Comparison of ENCODE assay signal across 8 cellular contexts in the genomic region with DNA sequence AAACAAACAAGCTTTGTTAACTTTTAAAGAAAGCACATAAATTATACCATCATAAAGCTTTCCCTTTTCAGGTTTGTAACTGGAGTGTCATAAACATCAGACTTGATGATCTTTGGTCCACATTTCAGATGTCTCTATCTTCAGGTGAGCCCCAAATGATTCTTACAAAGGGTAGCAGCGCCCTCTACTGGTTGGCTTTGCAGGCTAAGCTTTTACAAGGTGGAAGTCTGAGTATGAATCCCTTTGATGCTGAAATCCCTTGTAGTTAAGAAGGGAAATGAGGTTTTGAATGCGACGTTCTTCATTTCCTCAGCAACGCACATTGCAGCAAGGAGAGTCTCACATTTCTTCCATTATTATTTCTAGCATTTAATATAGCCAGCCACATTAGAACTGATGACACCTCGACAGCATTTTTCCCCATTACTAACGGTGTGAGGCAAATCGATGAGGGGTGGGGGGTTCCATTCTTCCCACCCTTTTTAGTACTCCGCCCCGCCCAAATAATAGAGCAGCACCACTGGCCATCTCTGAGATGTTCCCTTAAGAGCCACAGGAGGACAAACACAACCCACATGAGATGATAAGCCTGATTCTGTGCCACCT.
DNase-seq lines count a peak whose midpoint lies in the region; ATAC-seq and TF ChIP-seq lines count a peak whose summit lies in the region.

No MANE protein-coding gene starts in this region.

- TF ChIP-seq CTCF in natural killer cell (IDR thresholded peaks at IDR 0.05) (peak; percentile 59), astrocyte of the cerebellum (IDR thresholded peaks at IDR 0.05; ENCODE audit: low read depth, low read length, missing control alignments) (peak; percentile 91)

- H3K4me1 ChIP-seq in iPS DF 6.9 (ENCODE audit: control insufficient read depth, insufficient read depth, low read length) = no peaks in the 10 kb centered on the region

- H3K9me3 ChIP-seq in iPS DF 6.9 (ENCODE audit: control insufficient read depth, insufficient read depth, low read length) = no peaks in the 10 kb centered on the region

- WGBS in iPS DF 6.9 (ENCODE audit: insufficient coverage, insufficient read length) = no CpG with 5 or more reads among the region's 9 CpGs

- H3K36me3 ChIP-seq in iPS DF 6.9 (ENCODE audit: control insufficient read depth, insufficient read depth, low read length) = no peaks in the 10 kb centered on the region

- H3K27ac Mint-ChIP-seq in natural killer cell (no peak overlapping the region), T-cell (no peak overlapping the region)
- H3K27ac Mint-ChIP-seq in natural killer cell treated with Interleukin-12 subunit alpha and Interleukin-12 subunit beta and Interleukin-15 and Interleukin-18, amount 100 ng/mL, for 72 hours = no peak overlapping the region

- H3K9me3 Mint-ChIP-seq in natural killer cell (no peaks in the 10 kb centered on the region), T-cell (peaks cover 0 to under 1% (median 0%) of the 10 kb centered on the region in 3 donors)
- no peaks in the 10 kb centered on the region for H3K9me3 Mint-ChIP-seq in natural killer cell treated with Interleukin-12 subunit alpha and Interleukin-12 subunit beta and Interleukin-15 and Interleukin-18, amount 100 ng/mL, for 72 hours

- H3K36me3 Mint-ChIP-seq in natural killer cell (no peaks in the 10 kb centered on the region), T-cell (no peaks in the 10 kb centered on the region)
- H3K36me3 Mint-ChIP-seq in natural killer cell treated with Interleukin-12 subunit alpha and Interleukin-12 subunit beta and Interleukin-15 and Interleukin-18, amount 100 ng/mL, for 72 hours = no peaks in the 10 kb centered on the region

- H3K4me3 Mint-ChIP-seq in natural killer cell = no peak overlapping the region
- no peak overlapping the region for H3K4me3 Mint-ChIP-seq in natural killer cell treated with Interleukin-12 subunit alpha and Interleukin-12 subunit beta and Interleukin-15 and Interleukin-18, amount 100 ng/mL, for 72 hours
- no peak overlapping the region for H3K4me3 Mint-ChIP-seq in T-cell

- H3K27me3 Mint-ChIP-seq in natural killer cell (ENCODE audit: low read depth in 2 of 2) = peaks cover 3 to 25% of the 10 kb centered on the region in 2 donors
- peaks cover 5 to 7% of the 10 kb centered on the region in 2 donors for H3K27me3 Mint-ChIP-seq in natural killer cell treated with Interleukin-12 subunit alpha and Interleukin-12 subunit beta and Interleukin-15 and Interleukin-18, amount 100 ng/mL, for 72 hours
- H3K27me3 Mint-ChIP-seq in T-cell = peaks cover 11 to 16% of the 10 kb centered on the region in 2 donors

- CTCF ChIA-PET in T-cell (lab: Charles Lee) = interaction anchor here (0.7 to 1.7 kb wide), 7 partner anchors 9 to 1787 kb away, joined by 3 to 11 read pairs (median 4); no protein-coding TSS in a partner anchor

- intact Hi-C loops in natural killer cell (cut with micrococcal nuclease) = no loop called here

- H3K4me3 ChIP-seq in astrocyte of the cerebellum (ENCODE audit: low read depth, low read length) (no peak overlapping the region), iPS DF 6.9 (ENCODE audit: low read length) (no peak overlapping the region)

- H3K27ac ChIP-seq in iPS DF 6.9 (ENCODE audit: low read length) = no peak overlapping the region

- no peaks in the 10 kb centered on the region for H3K4me1 Mint-ChIP-seq in natural killer cell
- H3K4me1 Mint-ChIP-seq in natural killer cell treated with Interleukin-12 subunit alpha and Interleukin-12 subunit beta and Interleukin-15 and Interleukin-18, amount 100 ng/mL, for 72 hours (ENCODE audit: low read depth in 2 of 2) = no peaks in the 10 kb centered on the region
- peaks cover 0 to 9% (median 4%) of the 10 kb centered on the region in 3 donors for H3K4me1 Mint-ChIP-seq in T-cell

- peak; percentile 28 for DNase-seq in natural killer cell
- no peak for DNase-seq in natural killer cell treated with Interleukin-12 subunit alpha and Interleukin-12 subunit beta and Interleukin-15 and Interleukin-18, amount 100 ng/mL, for 72 hours (ENCODE audit: low spot score)
- DNase-seq in NCI-H1436 treated with DMSO at 0.1 percent for 48 hours (lab: John Stamatoyannopoulos, UW) = peak; percentile 27
- peak; percentile 18 to 68 (median 57) for DNase-seq in T-cell
- DNase-seq in astrocyte of the cerebellum (ENCODE audit: low read depth) = peak; percentile 60
- DNase-seq in iPS DF 6.9 (ENCODE audit: low read depth, low spot score) = peak; percentile 61
- DNase-seq in stimulated activated CD4-positive, alpha-beta T cell treated with anti-CD3 and anti-CD28 coated beads, Interleukin-15, amount 100 ng/mL, for 24 hours = peak; percentile 81

- ATAC-seq in natural killer cell (peak in 1 of 3 donors; percentile 36), HG02870 (IDR thresholded peaks at IDR 0.05; ENCODE audit: unreplicated experiment) (peak; percentile 91), T-cell (replicated peaks in 1 of 4) (peak in 3 of 4 experiments; percentile 27 to 75 (median 56))
- ATAC-seq in natural killer cell treated with Interleukin-12 subunit alpha and Interleukin-12 subunit beta and Interleukin-15 and Interleukin-18, amount 100 ng/mL, for 72 hours = no peak

- in situ Hi-C loops in astrocyte of the cerebellum (cut with HindIII; ENCODE audit: low sequenced_read_pairs) = no loop called here

- no peaks in the 10 kb centered on the region for H3K27me3 ChIP-seq in iPS DF 6.9 (ENCODE audit: control insufficient read depth, insufficient read depth, low read length)

- POLR2A ChIA-PET in T-cell (lab: Charles Lee) = no interaction called here

Comparison
In these comparisons a context has a peak if more than half of its experiments do, and no peak if none do; other contexts are left out.
1. ATAC-seq: peak in HG02870 (single experiment) and T-cell (3 of 4); none in natural killer cell treated with Interleukin-12 subunit alpha and Interleukin-12 subunit beta and Interleukin-15 and Interleukin-18, amount 100 ng/mL, for 72 hours (0 of 2).